In genomic region chr7:97346349-97346748, GRCh38 we compare ENCODE assay signal across 25 cellular contexts.
DNase-seq lines count a peak whose midpoint lies in the region; ATAC-seq and TF ChIP-seq lines count a peak whose summit lies in the region.
"Had no signal": no experiment of that assay in that cellular context is flagged by ENCODE, and none has a peak within 500 bp of the region (broad histone marks: within the 10 kb centered on the region; RNA-seq: fewer than 3 reads in every experiment).

No MANE protein-coding gene starts in this region.

- no peaks in the 10 kb centered on the region for H3K27me3 ChIP-seq in Karpas-422 (ENCODE audit: low read length)
- no peaks in the 10 kb centered on the region for H3K27me3 ChIP-seq in transverse colon
- H3K27me3 ChIP-seq: SJSA1 had no signal

- H3K4me3 ChIP-seq in Karpas-422 (ENCODE audit: low read length): no peak overlapping the region
- H3K4me3 ChIP-seq in transverse colon: no peak overlapping the region
- H3K4me3 ChIP-seq: GM23248, K562, SJSA1 had no signal

- no peak for TF ChIP-seq POLR2A in transverse colon (IDR thresholded peaks at IDR 0.05)

- no peaks in the 10 kb centered on the region for H4K20me1 ChIP-seq in Karpas-422 (ENCODE audit: insufficient read depth, low read depth, low read length)

- no peak overlapping the region for H3K4me2 ChIP-seq in Karpas-422 (ENCODE audit: low read depth, low read length, poor library complexity, severe bottlenecking)

- H3K9ac ChIP-seq in Karpas-422 (ENCODE audit: low read length): no peak overlapping the region
- H3K9ac ChIP-seq: GM23248 had no signal

- in situ Hi-C loops in transverse colon (cut with MboI; ENCODE audit: low pct_ligation_motif_present in 1 of 4, low pct_unique_long_range_greater_than_20kb in 1 of 4, low sequenced_read_pairs in 3 of 4): no loop called here

- H2AFZ ChIP-seq in Karpas-422 (ENCODE audit: low read length): no peak overlapping the region
- H2AFZ ChIP-seq: GM23248 had no signal

- ATAC-seq in HG02970 (IDR thresholded peaks at IDR 0.05; ENCODE audit: low FRiP score, unreplicated experiment): no peak
- ATAC-seq: HepG2, K562, Right ventricle myocardium inferior had no signal

- H3K27ac ChIP-seq in cingulate gyrus (ENCODE audit: low read depth, low read length): peak overlapping the region; percentile 72
- H3K27ac ChIP-seq in substantia nigra (ENCODE audit: low read depth, low read length, poor library complexity, severe bottlenecking): peak overlapping the region; percentile 8
- no peak overlapping the region for H3K27ac ChIP-seq in Karpas-422 (ENCODE audit: low read length)
- H3K27ac ChIP-seq in transverse colon: no peak overlapping the region
- H3K27ac ChIP-seq: 22Rv1, GM23248, HL-60, SJSA1 had no signal

- no peak for TF ChIP-seq EP300 in transverse colon (IDR thresholded peaks at IDR 0.05; ENCODE audit: low read depth)

- H3K9me3 ChIP-seq in Karpas-422 (ENCODE audit: low read length) (no peaks in the 10 kb centered on the region), transverse colon (no peaks in the 10 kb centered on the region)

- H3K36me3 ChIP-seq in Karpas-422 (ENCODE audit: insufficient read depth, low read length) (no peaks in the 10 kb centered on the region), transverse colon (no peaks in the 10 kb centered on the region)
- H3K36me3 ChIP-seq: SJSA1 had no signal

- no peaks in the 10 kb centered on the region for H3K9me2 ChIP-seq in Karpas-422 (replicated peaks; ENCODE audit: insufficient read depth, low read length)

- DNase-seq in DMS53 (lab: John Stamatoyannopoulos, UW): peak; percentile 49
- no peak for DNase-seq in DMS53 treated with DMSO at 0.1 percent for 48 hours (lab: John Stamatoyannopoulos, UW; ENCODE audit: unreplicated experiment)
- peak; percentile 85 for DNase-seq in medulla oblongata (ENCODE audit: extremely low spot score)
- DNase-seq in substantia nigra (lab: John Stamatoyannopoulos, UW): peak in 4 of 49 donors; percentile 6 to 38 (median 20)
- DNase-seq in Karpas-422: no peak
- no peak for DNase-seq in transverse colon
- DNase-seq: CD8-positive, alpha-beta memory T cell; DMS 273 treated with DMSO at 0.1 percent for 48 hours; GM23248; H9; HFFc6; NCI-H1092; NCI-H1436 treated with DMSO at 0.1 percent for 48 hours; NCI-H2029; NCI-H2171; NCI-H345; NCI-H524 treated with DMSO at 0.1 percent for 48 hours had no signal

- WGBS in transverse colon (ENCODE audit: low coverage in 1 of 2), 2 donors: 65 to 74% methylated on average over 2 of the region's 2 CpGs

- TF ChIP-seq CTCF in transverse colon (IDR thresholded peaks at IDR 0.05): no peak

- H3K4me1 ChIP-seq in Karpas-422 (ENCODE audit: low read length): no peaks in the 10 kb centered on the region
- H3K4me1 ChIP-seq in transverse colon: peaks cover 0 to 8% (median 0%) of the 10 kb centered on the region in 4 donors
- H3K4me1 ChIP-seq: SJSA1 had no signal

- H3K79me2 ChIP-seq in Karpas-422 (ENCODE audit: low read length): no peaks in the 10 kb centered on the region

- intact Hi-C loops in transverse colon (cut with DNase I; ENCODE audit: low total_unique reads): no loop called here

Comparison
In these comparisons a context has a peak if more than half of its experiments do, and no peak if none do; other contexts are left out.
1. DNase-seq: peak in DMS53 (single experiment) and medulla oblongata (single experiment); none in DMS53 treated with DMSO at 0.1 percent for 48 hours (single experiment), Karpas-422 (single experiment) and transverse colon (single experiment).
2. H3K27ac ChIP-seq: peak in cingulate gyrus (single experiment) and substantia nigra (single experiment); none in Karpas-422 (single experiment) and transverse colon (0 of 4).